ENCODE assay signal across 13 cellular contexts in genomic region chr9:125651907-125652306, GRCh38.
"Had no signal": no experiment of that assay in that cellular context is flagged by ENCODE, and none has a peak within 500 bp of the region (broad histone marks: within the 10 kb centered on the region; RNA-seq: fewer than 3 reads in every experiment).

No MANE protein-coding gene starts in this region.

- H3K9me3 ChIP-seq: colonic mucosa, tibial nerve had no signal

- H3K27ac ChIP-seq: cardiac muscle cell, colonic mucosa had no signal

- H3K4me3 Mint-ChIP-seq: activated CD8-positive, alpha-beta T cell treated with anti-CD3 and anti-CD28 coated beads for 36 hours; nephron had no signal

- H3K27me3 ChIP-seq: cardiac muscle cell, colonic mucosa, tibial nerve had no signal

- H3K27me3 Mint-ChIP-seq: activated CD8-positive, alpha-beta T cell treated with anti-CD3 and anti-CD28 coated beads for 36 hours had no signal

- H3K4me1 ChIP-seq: colonic mucosa had no signal

- ATAC-seq: activated CD8-positive, alpha-beta T cell treated with anti-CD3 and anti-CD28 coated beads for 36 hours; left colon; sciatic nerve had no signal

- H3K27ac Mint-ChIP-seq: activated CD8-positive, alpha-beta T cell treated with anti-CD3 and anti-CD28 coated beads for 36 hours had no signal

- H3K4me3 ChIP-seq: cardiac muscle cell, colonic mucosa, tibial nerve had no signal

- H3K36me3 ChIP-seq: cardiac muscle cell, colonic mucosa, tibial nerve had no signal

- DNase-seq: activated CD4-positive, alpha-beta T cell treated with anti-CD3 and anti-CD28 coated beads for 4 hours; activated CD8-positive, alpha-beta memory T cell treated with anti-CD3 and anti-CD28 coated beads, Interleukin-2, amount 50 U/mL, for 4 hours; activated CD8-positive, alpha-beta T cell treated with anti-CD3 and anti-CD28 coated beads for 36 hours; colonic mucosa; effector CD4-positive, alpha-beta T cell; left colon; stimulated activated CD4-positive, alpha-beta T cell treated with anti-CD3 and anti-CD28 coated beads, Interleukin-4, amount 100 ng/mL, for 1 hour; stimulated activated CD8-positive, alpha-beta memory T cell treated with anti-CD3 and anti-CD28 coated beads, Interleukin-4, amount 100 ng/mL, for 48 hours; T-helper 9 cell had no signal

- H3K9me3 Mint-ChIP-seq: activated CD8-positive, alpha-beta T cell treated with anti-CD3 and anti-CD28 coated beads for 36 hours; nephron had no signal
